In genomic region chr6:36660771-36661471, GRCh38 we compare ENCODE assay signal across 11 cellular contexts. TPM values are rescaled to one million over a fixed set of nuclear protein-coding genes. Genes with fewer than 3 reads are reported as not detected.
A peak's percentile ranks its signal among the peaks of the same experiment; 100 is the strongest.
DNase-seq lines count a peak whose midpoint lies in the region; ATAC-seq, FAIRE-seq and TF ChIP-seq lines count a peak whose summit lies in the region.
"Had no signal": no experiment of that assay in that cellular context is flagged by ENCODE, and none has a peak within 500 bp of the region (broad histone marks: within the 10 kb centered on the region; RNA-seq: fewer than 3 reads in every experiment).

No MANE protein-coding gene starts in this region.

- peaks cover 50 to 100% (median 98%) of the 10 kb centered on the region in 10 experiments for H3K4me1 ChIP-seq in BLaER1 treated with 17β-estradiol and CSF1 and Interleukin-3, amounts not matched to agents 10 nM and 100 nM
- H3K4me1 ChIP-seq in astrocyte (ENCODE audit: insufficient read depth, low read length) (peaks cover 9% of the 10 kb centered on the region), BE2C (no peaks in the 10 kb centered on the region; the same call in 1 of the 2 replicates)

- intact Hi-C loops in left ventricle myocardium superior (cut with micrococcal nuclease) = no loop called here

- H3K27ac ChIP-seq in BLaER1 treated with 17β-estradiol and CSF1 and Interleukin-3, amounts not matched to agents 10 nM and 100 nM = no peak overlapping the region
- no peak overlapping the region for H3K27ac ChIP-seq in astrocyte (ENCODE audit: low read depth, low read length)

- no peak for FAIRE-seq in astrocyte (lab: Jason Lieb, UNC)

- TF ChIP-seq CTCF in astrocyte (IDR thresholded peaks at IDR 0.05; ENCODE audit: insufficient read depth, low read depth, low read length) (no peak), omental fat pad (IDR thresholded peaks at IDR 0.05) (no peak), BE2C (IDR thresholded peaks at IDR 0.05; ENCODE audit: low read depth, low read length) (no peak)

- H3K9ac ChIP-seq in BLaER1 treated with 17β-estradiol and CSF1 and Interleukin-3, amounts not matched to agents 10 nM and 100 nM = no peak overlapping the region
- H3K9ac ChIP-seq in astrocyte (ENCODE audit: low read length) = no peak overlapping the region

- H3K27ac Mint-ChIP-seq in astrocyte (ENCODE audit: unreplicated experiment) = no peak overlapping the region

- no peaks in the 10 kb centered on the region for H3K36me3 ChIP-seq in BLaER1 treated with 17β-estradiol and CSF1 and Interleukin-3, amounts not matched to agents 10 nM and 100 nM
- no peaks in the 10 kb centered on the region for H3K36me3 ChIP-seq in astrocyte (ENCODE audit: insufficient read depth, low read length)
- H3K36me3 ChIP-seq in BE2C = no peaks in the 10 kb centered on the region

- H2AFZ ChIP-seq in astrocyte (ENCODE audit: low read depth, low read length) = peak overlapping the region; percentile 63

- peaks cover 16% of the 10 kb centered on the region for H3K27me3 Mint-ChIP-seq in astrocyte (ENCODE audit: low read depth, unreplicated experiment)

- H3K27me3 ChIP-seq in BLaER1 treated with 17β-estradiol and CSF1 and Interleukin-3, amounts not matched to agents 10 nM and 100 nM = no peaks in the 10 kb centered on the region
- H3K27me3 ChIP-seq in astrocyte (ENCODE audit: insufficient read depth, low read length) = peaks cover 4% of the 10 kb centered on the region
- H3K27me3 ChIP-seq in BE2C = no peaks in the 10 kb centered on the region

- DNase-seq in astrocyte (ENCODE audit: low read depth) = peak; percentile 23
- peak; percentile 80 for DNase-seq in left ventricle myocardium superior
- no peak for DNase-seq in omental fat pad (ENCODE audit: low spot score)
- DNase-seq in medulla oblongata (ENCODE audit: extremely low spot score) = no peak
- DNase-seq in LoVo (ENCODE audit: low spot score) = no peak
- no peak for DNase-seq in BE2C
- DNase-seq: activated CD8-positive, alpha-beta memory T cell treated with anti-CD3 and anti-CD28 coated beads, Interleukin-2, amount 50 U/mL, for 4 hours; GOT3; T-helper 1 cell had no signal

- no peak overlapping the region for H3K4me3 Mint-ChIP-seq in astrocyte (ENCODE audit: unreplicated experiment)

- ATAC-seq in left ventricle myocardium superior = peak; percentile 89
- peak; percentile 59 for ATAC-seq in omental fat pad (ENCODE audit: low FRiP score)
- no peak for ATAC-seq in HG03135 (IDR thresholded peaks at IDR 0.05; ENCODE audit: unreplicated experiment)

- H3K9me3 Mint-ChIP-seq in astrocyte (ENCODE audit: unreplicated experiment) = peaks cover 2% of the 10 kb centered on the region

- H3K4me3 ChIP-seq in BLaER1 treated with 17β-estradiol and CSF1 and Interleukin-3, amounts not matched to agents 10 nM and 100 nM = no peak overlapping the region
- H3K4me3 ChIP-seq in astrocyte (ENCODE audit: insufficient read depth, low read depth, low read length) (peak overlapping the region; percentile 11), BE2C (ENCODE audit: low read depth, low read length) (no peak overlapping the region)

- H4K20me1 ChIP-seq in BLaER1 treated with 17β-estradiol and CSF1 and Interleukin-3, amounts not matched to agents 10 nM and 100 nM = no peaks in the 10 kb centered on the region
- H4K20me1 ChIP-seq in astrocyte (ENCODE audit: insufficient read depth, low read length) = no peaks in the 10 kb centered on the region

- no peaks in the 10 kb centered on the region for H3K9me3 ChIP-seq in BLaER1 treated with 17β-estradiol and CSF1 and Interleukin-3, amounts not matched to agents 10 nM and 100 nM (replicated peaks in 1 of 11)
- H3K9me3 ChIP-seq in astrocyte (ENCODE audit: insufficient read depth, low read depth, low read length) (no peaks in the 10 kb centered on the region), BE2C (no peaks in the 10 kb centered on the region)

- H3K36me3 Mint-ChIP-seq in astrocyte (ENCODE audit: low read depth, unreplicated experiment) = no peaks in the 10 kb centered on the region

- peak overlapping the region in 7 of 11 experiments; percentile 11 to 96 (median 59); a peak in 7 of 22 replicates for H3K4me2 ChIP-seq in BLaER1 treated with 17β-estradiol and CSF1 and Interleukin-3, amounts not matched to agents 10 nM and 100 nM
- peak overlapping the region; percentile 74 for H3K4me2 ChIP-seq in astrocyte (ENCODE audit: low read length)

- peaks cover 10% of the 10 kb centered on the region for H3K4me1 Mint-ChIP-seq in astrocyte (ENCODE audit: low read depth, unreplicated experiment)

- no peaks in the 10 kb centered on the region for H3K79me2 ChIP-seq in astrocyte (ENCODE audit: insufficient read depth, low read length)

RNA-seq across cellular contexts. Expression of gene CDKN1A, which starts 17.6 kb away (rescaled TPM):
- 932 and 1,014 TPM in 2 replicates for total RNA-seq in astrocyte
- 40.0 TPM for total RNA-seq in left ventricle myocardium superior
- total RNA-seq in omental fat pad = 100 to 1,000 TPM; 126 to 611 (median 261) TPM
- 43.3 TPM for polyA plus RNA-seq in BE2C (2012; ENCODE audit: insufficient read depth, insufficient read length, low read depth)

RNA-seq across cellular contexts. Expression of gene RAB44, which starts 36.7 kb away (rescaled TPM):
- 0.14 and 0.16 TPM in 2 replicates for total RNA-seq in astrocyte
- 0.07 TPM for total RNA-seq in left ventricle myocardium superior
- 1 to 10 TPM in 1 of 4 donors, under 1 TPM in 3; 0.19 to 2.4 (median 0.43) TPM for total RNA-seq in omental fat pad
- 0.17 TPM for polyA plus RNA-seq in BE2C (2012; ENCODE audit: insufficient read depth, insufficient read length, low read depth)

Comparison
In these comparisons a context has a peak if more than half of its experiments do, and no peak if none do; other contexts are left out.
1. DNase-seq: peak in astrocyte (single experiment) and left ventricle myocardium superior (single experiment); none in omental fat pad (single experiment), medulla oblongata (single experiment), LoVo (single experiment) and BE2C (single experiment).